Comparison of ENCODE assay signal across 17 cellular contexts in the genomic region with DNA sequence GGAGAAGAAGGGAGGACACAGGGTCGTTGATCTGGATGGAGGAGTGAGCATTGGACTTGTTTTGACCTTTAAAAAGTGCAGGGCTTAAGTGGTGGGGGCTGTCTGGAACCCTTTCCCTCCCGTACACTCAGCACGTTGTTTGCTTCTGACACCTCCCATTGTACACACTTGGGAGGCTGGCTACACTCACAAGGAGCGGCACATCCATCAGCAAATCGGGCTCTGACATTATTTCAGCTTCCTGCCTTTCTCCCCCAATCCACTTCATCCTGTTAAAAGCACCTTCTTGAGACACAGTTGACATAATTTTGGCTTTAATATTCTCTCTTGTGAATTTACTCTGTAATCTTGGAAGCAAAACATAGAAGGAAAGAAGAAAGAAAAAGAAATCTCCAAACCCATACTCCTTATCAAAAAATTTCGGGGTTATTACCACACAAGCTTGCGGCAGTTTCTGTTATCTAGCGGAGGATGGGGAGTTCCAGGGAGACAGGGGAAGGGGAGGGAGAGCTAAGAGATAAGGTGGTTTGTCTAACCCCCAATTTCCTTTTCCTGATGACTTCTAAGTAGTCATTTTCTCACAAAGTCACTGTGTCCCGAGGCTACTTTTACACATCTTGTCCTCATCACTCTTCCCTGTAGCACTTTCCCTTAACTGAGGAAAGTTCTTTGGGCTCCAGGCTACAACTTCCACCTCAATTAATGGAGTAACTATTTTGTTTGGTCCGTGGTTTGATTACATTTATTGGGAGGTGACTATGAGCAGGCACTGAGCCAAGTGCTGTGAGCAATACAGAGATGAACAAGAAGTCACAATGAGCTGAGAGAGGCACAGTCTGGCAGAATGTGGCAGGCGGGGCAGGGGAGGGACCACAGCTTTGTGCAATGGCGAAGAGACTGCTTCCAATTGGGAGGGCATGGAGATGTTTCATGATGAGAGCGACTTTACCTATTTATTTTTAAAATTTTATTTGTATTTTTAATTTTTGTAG.
DNase-seq lines count a peak whose midpoint lies in the region; ATAC-seq and TF ChIP-seq lines count a peak whose summit lies in the region.
"Had no signal": no experiment of that assay in that cellular context is flagged by ENCODE, and none has a peak within 500 bp of the region (broad histone marks: within the 10 kb centered on the region; RNA-seq: fewer than 3 reads in every experiment).

No MANE protein-coding gene starts in this region.

- TF ChIP-seq POLR2A in testis (IDR thresholded peaks at IDR 0.05), result no peak

- no peaks in the 10 kb centered on the region for H3K4me1 ChIP-seq in testis
- H3K4me1 ChIP-seq: suprapubic skin had no signal

- no peak for DNase-seq in activated CD8-positive, alpha-beta T cell treated with anti-CD3 and anti-CD28 coated beads, Interleukin-2, amount 10 ng/mL, durations not matched to agents 7 days and 5 days
- no peak for DNase-seq in activated CD8-positive, alpha-beta T cell treated with anti-CD3 and anti-CD28 coated beads for 36 hours
- DNase-seq in NCI-H748 treated with DMSO at 0.1 percent for 48 hours (lab: John Stamatoyannopoulos, UW) (peak; percentile 33), epithelial cell of esophagus (ENCODE audit: low read depth) (peak; percentile 80), testis (peak; percentile 31), Kasumi-1 (lab: John Stamatoyannopoulos, UW) (no peak), DMS153 treated with DMSO at 0.1 percent for 48 hours (lab: John Stamatoyannopoulos, UW; ENCODE audit: unreplicated experiment) (no peak)
- DNase-seq: ACHN; activated naive CD4-positive, alpha-beta T cell; CD4-positive, alpha-beta memory T cell; left cardiac atrium; naive B cell; NCI-H1048; NCI-H345 had no signal

- H3K4me3 ChIP-seq in epithelial cell of esophagus (ENCODE audit: low read length) (no peak overlapping the region), testis (no peak overlapping the region)
- H3K4me3 ChIP-seq: suprapubic skin had no signal

- no peak overlapping the region for H3K27ac ChIP-seq in testis
- H3K27ac ChIP-seq: suprapubic skin had no signal

- no peak for TF ChIP-seq CTCF in activated CD8-positive, alpha-beta T cell treated with anti-CD3 and anti-CD28 coated beads for 36 hours (IDR thresholded peaks at IDR 0.05)
- no peak for TF ChIP-seq CTCF in epithelial cell of esophagus (IDR thresholded peaks at IDR 0.05; ENCODE audit: insufficient read depth, low read depth, low read length, missing control alignments)
- no peak for TF ChIP-seq CTCF in testis (IDR thresholded peaks at IDR 0.05)

- WGBS in testis, 2 donors, result 23 to 24% methylated on average over 13 of the region's 13 CpGs

- no peaks in the 10 kb centered on the region for H3K9me3 Mint-ChIP-seq in activated CD8-positive, alpha-beta T cell treated with anti-CD3 and anti-CD28 coated beads, Interleukin-2, amount 10 ng/mL, durations not matched to agents 7 days and 5 days (ENCODE audit: insufficient read depth)
- H3K9me3 Mint-ChIP-seq in activated CD8-positive, alpha-beta T cell treated with anti-CD3 and anti-CD28 coated beads for 36 hours, result no peaks in the 10 kb centered on the region
- H3K9me3 Mint-ChIP-seq: dendritic cell treated with granulocyte-macrophage colony-stimulating factor and Interleukin-4, amounts not matched to agents 40 ng/mL and 50 ng/mL, for 4 days had no signal

- H3K4me1 Mint-ChIP-seq in activated CD8-positive, alpha-beta T cell treated with anti-CD3 and anti-CD28 coated beads, Interleukin-2, amount 10 ng/mL, durations not matched to agents 7 days and 5 days (ENCODE audit: low read depth), result peaks cover 34% of the 10 kb centered on the region
- no peaks in the 10 kb centered on the region for H3K4me1 Mint-ChIP-seq in activated CD8-positive, alpha-beta T cell treated with anti-CD3 and anti-CD28 coated beads for 36 hours (ENCODE audit: low read depth)
- H3K4me1 Mint-ChIP-seq: naive B cell had no signal

- H3K4me3 Mint-ChIP-seq in activated CD8-positive, alpha-beta T cell treated with anti-CD3 and anti-CD28 coated beads, Interleukin-2, amount 10 ng/mL, durations not matched to agents 7 days and 5 days, result peak overlapping the region; percentile 44
- no peak overlapping the region for H3K4me3 Mint-ChIP-seq in activated CD8-positive, alpha-beta T cell treated with anti-CD3 and anti-CD28 coated beads for 36 hours
- H3K4me3 Mint-ChIP-seq: CD4-positive, alpha-beta memory T cell; dendritic cell treated with granulocyte-macrophage colony-stimulating factor and Interleukin-4, amounts not matched to agents 40 ng/mL and 50 ng/mL, for 4 days; naive B cell had no signal

- H3K36me3 ChIP-seq in testis (ENCODE audit: low read depth, missing control alignments), result no peaks in the 10 kb centered on the region
- H3K36me3 ChIP-seq: suprapubic skin had no signal

- CTCF ChIA-PET in activated CD8-positive, alpha-beta T cell treated with anti-CD3 and anti-CD28 coated beads, Interleukin-2, amount 10 ng/mL, durations not matched to agents 7 days and 5 days (lab: Charles Lee), result no interaction called here
- CTCF ChIA-PET in activated CD8-positive, alpha-beta T cell treated with anti-CD3 and anti-CD28 coated beads for 36 hours (lab: Charles Lee), result no interaction called here

- no peak overlapping the region for H3K27ac Mint-ChIP-seq in activated CD8-positive, alpha-beta T cell treated with anti-CD3 and anti-CD28 coated beads, Interleukin-2, amount 10 ng/mL, durations not matched to agents 7 days and 5 days
- no peak overlapping the region for H3K27ac Mint-ChIP-seq in activated CD8-positive, alpha-beta T cell treated with anti-CD3 and anti-CD28 coated beads for 36 hours
- H3K27ac Mint-ChIP-seq: CD4-positive, alpha-beta memory T cell; dendritic cell treated with granulocyte-macrophage colony-stimulating factor and Interleukin-4, amounts not matched to agents 40 ng/mL and 50 ng/mL, for 4 days; naive B cell had no signal

- no peaks in the 10 kb centered on the region for H3K27me3 ChIP-seq in testis

- H3K9me3 ChIP-seq in testis, result no peaks in the 10 kb centered on the region
- H3K9me3 ChIP-seq: suprapubic skin had no signal

- peak; percentile 55 for ATAC-seq in activated CD8-positive, alpha-beta T cell treated with anti-CD3 and anti-CD28 coated beads, Interleukin-2, amount 10 ng/mL, durations not matched to agents 7 days and 5 days
- ATAC-seq in activated CD8-positive, alpha-beta T cell treated with anti-CD3 and anti-CD28 coated beads for 36 hours, result no peak
- no peak for ATAC-seq in HG02678 (IDR thresholded peaks at IDR 0.05; ENCODE audit: unreplicated experiment)

- peaks cover 32% of the 10 kb centered on the region for H3K27me3 Mint-ChIP-seq in activated CD8-positive, alpha-beta T cell treated with anti-CD3 and anti-CD28 coated beads, Interleukin-2, amount 10 ng/mL, durations not matched to agents 7 days and 5 days (ENCODE audit: low read depth)
- H3K27me3 Mint-ChIP-seq in activated CD8-positive, alpha-beta T cell treated with anti-CD3 and anti-CD28 coated beads for 36 hours, result peaks cover 21% of the 10 kb centered on the region
- H3K27me3 Mint-ChIP-seq: dendritic cell treated with granulocyte-macrophage colony-stimulating factor and Interleukin-4, amounts not matched to agents 40 ng/mL and 50 ng/mL, for 4 days had no signal

- intact Hi-C loops in activated CD8-positive, alpha-beta T cell treated with anti-CD3 and anti-CD28 coated beads for 36 hours (cut with micrococcal nuclease), result no loop called here
- intact Hi-C loops in testis (cut with DNase I; ENCODE audit: low total_unique reads), result no loop called here

- no peaks in the 10 kb centered on the region for H3K36me3 Mint-ChIP-seq in activated CD8-positive, alpha-beta T cell treated with anti-CD3 and anti-CD28 coated beads, Interleukin-2, amount 10 ng/mL, durations not matched to agents 7 days and 5 days (ENCODE audit: low read depth)
- no peaks in the 10 kb centered on the region for H3K36me3 Mint-ChIP-seq in activated CD8-positive, alpha-beta T cell treated with anti-CD3 and anti-CD28 coated beads for 36 hours (ENCODE audit: low read depth)
- H3K36me3 Mint-ChIP-seq: CD4-positive, alpha-beta memory T cell; naive B cell had no signal

- POLR2A ChIA-PET in activated CD8-positive, alpha-beta T cell treated with anti-CD3 and anti-CD28 coated beads, Interleukin-2, amount 10 ng/mL, durations not matched to agents 7 days and 5 days (lab: Charles Lee), result no interaction called here
- POLR2A ChIA-PET in activated CD8-positive, alpha-beta T cell treated with anti-CD3 and anti-CD28 coated beads for 36 hours (lab: Charles Lee), result no interaction called here

Comparison
In these comparisons a context has a peak if more than half of its experiments do, and no peak if none do; other contexts are left out.
1. DNase-seq: peak in NCI-H748 treated with DMSO at 0.1 percent for 48 hours (single experiment), epithelial cell of esophagus (single experiment) and testis (single experiment); none in activated CD8-positive, alpha-beta T cell treated with anti-CD3 and anti-CD28 coated beads, Interleukin-2, amount 10 ng/mL, durations not matched to agents 7 days and 5 days (single experiment), activated CD8-positive, alpha-beta T cell treated with anti-CD3 and anti-CD28 coated beads for 36 hours (single experiment), Kasumi-1 (0 of 2) and DMS153 treated with DMSO at 0.1 percent for 48 hours (single experiment).